In genomic region chr10:99431190-99431549, GRCh38 we compare ENCODE assay signal across 8 cellular contexts. TPM values are rescaled to one million over a fixed set of nuclear protein-coding genes. Genes with fewer than 3 reads are reported as not detected.
DNase-seq lines count a peak whose midpoint lies in the region; ATAC-seq lines count a peak whose summit lies in the region.

No MANE protein-coding gene starts in this region.

- POLR2A ChIA-PET in activated CD4-positive, alpha-beta T cell treated with anti-CD3 and anti-CD28 coated beads for 36 hours (lab: Charles Lee) = interaction anchor here (0.6 to 1.6 kb wide), 7 partner anchors 184 to 916 kb away, joined by 3 to 9 read pairs (median 5); partner anchors contain the start of genes ENTPD7, SCD and SLC25A28

- H3K27me3 ChIP-seq in neuron (ENCODE audit: insufficient read depth, low read length) = no peaks in the 10 kb centered on the region

- no peaks in the 10 kb centered on the region for H3K36me3 ChIP-seq in neuron (ENCODE audit: insufficient read depth, low read length)

- peaks cover 3% of the 10 kb centered on the region for H3K36me3 Mint-ChIP-seq in activated CD4-positive, alpha-beta T cell treated with anti-CD3 and anti-CD28 coated beads for 36 hours (ENCODE audit: low read depth)
- no peaks in the 10 kb centered on the region for H3K36me3 Mint-ChIP-seq in activated naive CD8-positive, alpha-beta T cell

- DNase-seq in activated CD4-positive, alpha-beta T cell treated with anti-CD3 and anti-CD28 coated beads for 36 hours = peak; percentile 33
- DNase-seq in activated CD4-positive, alpha-beta T cell treated with anti-CD3 and anti-CD28 coated beads, Interleukin-2, amount 50 U/mL, for 1 hour = no peak
- DNase-seq in LoVo (ENCODE audit: low spot score) = peak; percentile 62
- peak; percentile 81 for DNase-seq in Right ventricle myocardium inferior (ENCODE audit: missing footprints)
- DNase-seq in KG1 (lab: John Stamatoyannopoulos, UW) = no peak

- CTCF ChIA-PET in activated CD4-positive, alpha-beta T cell treated with anti-CD3 and anti-CD28 coated beads for 36 hours (lab: Charles Lee) = interaction anchor here (0.7 to 1.3 kb wide), 3 partner anchors 185 to 964 kb away, joined by 3 to 5 read pairs (median 3); no protein-coding TSS in a partner anchor

- H3K9me3 Mint-ChIP-seq in activated CD4-positive, alpha-beta T cell treated with anti-CD3 and anti-CD28 coated beads for 36 hours (ENCODE audit: low read depth) = no peaks in the 10 kb centered on the region
- H3K9me3 Mint-ChIP-seq in activated naive CD8-positive, alpha-beta T cell (ENCODE audit: low read depth) = no peaks in the 10 kb centered on the region

- H3K27ac Mint-ChIP-seq in activated CD4-positive, alpha-beta T cell treated with anti-CD3 and anti-CD28 coated beads for 36 hours = peak overlapping the region; percentile 98
- peak overlapping the region; percentile 97 for H3K27ac Mint-ChIP-seq in activated naive CD8-positive, alpha-beta T cell

- peaks cover 13% of the 10 kb centered on the region for H3K4me1 ChIP-seq in neuron (ENCODE audit: insufficient read depth, low read length)

- no peak for ATAC-seq in activated CD4-positive, alpha-beta T cell treated with anti-CD3 and anti-CD28 coated beads for 36 hours
- ATAC-seq in Right ventricle myocardium inferior = peak; percentile 58
- no peak for ATAC-seq in GM18870 (IDR thresholded peaks at IDR 0.05; ENCODE audit: unreplicated experiment)

- peak overlapping the region; percentile 94 for H3K4me3 ChIP-seq in neuron (ENCODE audit: low read length)

- H3K4me1 Mint-ChIP-seq in activated CD4-positive, alpha-beta T cell treated with anti-CD3 and anti-CD28 coated beads for 36 hours = peaks cover 34% of the 10 kb centered on the region
- peaks cover 39% of the 10 kb centered on the region for H3K4me1 Mint-ChIP-seq in activated naive CD8-positive, alpha-beta T cell (ENCODE audit: low read depth)

- no peaks in the 10 kb centered on the region for H3K9me3 ChIP-seq in neuron (ENCODE audit: low read length)

- no peaks in the 10 kb centered on the region for H3K27me3 Mint-ChIP-seq in activated CD4-positive, alpha-beta T cell treated with anti-CD3 and anti-CD28 coated beads for 36 hours
- H3K27me3 Mint-ChIP-seq in activated naive CD8-positive, alpha-beta T cell = no peaks in the 10 kb centered on the region

- intact Hi-C loops in activated CD4-positive, alpha-beta T cell treated with anti-CD3 and anti-CD28 coated beads for 36 hours (cut with DNase I, micrococcal nuclease) = loop anchor here (2.0 to 5.0 kb wide), 7 partner anchors 38 to 1934 kb away; partner anchors contain the start of genes HPS1 (in 1 of the 2), MMS19 (in 1 of the 2), NKX2-3 (in 1 of the 2) and R3HCC1L (in 1 of the 2)
- intact Hi-C loops in Right ventricle myocardium inferior (cut with DNase I) = loop anchor here (1.0 to 5.0 kb wide), 6 partner anchors 39 to 1164 kb away; partner anchors contain the start of genes COX15, CUTC, LOXL4 and SLC25A28

- H3K4me3 Mint-ChIP-seq in activated CD4-positive, alpha-beta T cell treated with anti-CD3 and anti-CD28 coated beads for 36 hours = peak overlapping the region; percentile 94
- H3K4me3 Mint-ChIP-seq in activated naive CD8-positive, alpha-beta T cell = peak overlapping the region; percentile 100

- peak overlapping the region; percentile 71 for H2AFZ ChIP-seq in neuron (ENCODE audit: low read depth, low read length)

RNA-seq across cellular contexts. Expression of gene GOT1, which starts 0.7 kb away (rescaled TPM):
- total RNA-seq in activated CD4-positive, alpha-beta T cell treated with anti-CD3 and anti-CD28 coated beads for 36 hours = 10 to 100 TPM; 51.7 to 83.5 TPM
- 507 TPM for total RNA-seq in Right ventricle myocardium inferior

Comparison
In these comparisons a context has a peak if more than half of its experiments do, and no peak if none do; other contexts are left out.
1. DNase-seq: peak in activated CD4-positive, alpha-beta T cell treated with anti-CD3 and anti-CD28 coated beads for 36 hours (single experiment), LoVo (single experiment) and Right ventricle myocardium inferior (single experiment); none in activated CD4-positive, alpha-beta T cell treated with anti-CD3 and anti-CD28 coated beads, Interleukin-2, amount 50 U/mL, for 1 hour (single experiment) and KG1 (single experiment).